In genomic region chr12:83323866-83324265, GRCh38 we compare ENCODE assay signal across 21 cellular contexts.
"Had no signal": no experiment of that assay in that cellular context is flagged by ENCODE, and none has a peak within 500 bp of the region (broad histone marks: within the 10 kb centered on the region; RNA-seq: fewer than 3 reads in every experiment).

No MANE protein-coding gene starts in this region.

- H3K4me1 Mint-ChIP-seq: IgD-negative memory B cell had no signal

- H3K9ac ChIP-seq: KMS-11 had no signal

- H3K4me2 ChIP-seq: KMS-11 had no signal

- H3K27ac ChIP-seq: HL-60, KMS-11, RWPE1 had no signal

- H3K27ac Mint-ChIP-seq: IgD-negative memory B cell had no signal

- H3K4me3 Mint-ChIP-seq: IgD-negative memory B cell had no signal

- H3K4me3 ChIP-seq: K562 had no signal

- ATAC-seq: K562 had no signal

- DNase-seq: Kasumi-1, MV-4-11, NCI-H1048, NCI-H1105, NCI-H1417, NCI-H1436 treated with DMSO at 0.1 percent for 48 hours, NCI-H1694, NCI-H187 treated with DMSO at 0.1 percent for 48 hours, NCI-H2029 treated with DMSO at 0.1 percent for 48 hours, NCI-H2171, NCI-H226, NCI-H446, NCI-H510A, NCI-H524 treated with DMSO at 0.1 percent for 48 hours, SHP77, SW 1271 had no signal
